1 cellular context compared by ENCODE assay signal in the genomic region with DNA sequence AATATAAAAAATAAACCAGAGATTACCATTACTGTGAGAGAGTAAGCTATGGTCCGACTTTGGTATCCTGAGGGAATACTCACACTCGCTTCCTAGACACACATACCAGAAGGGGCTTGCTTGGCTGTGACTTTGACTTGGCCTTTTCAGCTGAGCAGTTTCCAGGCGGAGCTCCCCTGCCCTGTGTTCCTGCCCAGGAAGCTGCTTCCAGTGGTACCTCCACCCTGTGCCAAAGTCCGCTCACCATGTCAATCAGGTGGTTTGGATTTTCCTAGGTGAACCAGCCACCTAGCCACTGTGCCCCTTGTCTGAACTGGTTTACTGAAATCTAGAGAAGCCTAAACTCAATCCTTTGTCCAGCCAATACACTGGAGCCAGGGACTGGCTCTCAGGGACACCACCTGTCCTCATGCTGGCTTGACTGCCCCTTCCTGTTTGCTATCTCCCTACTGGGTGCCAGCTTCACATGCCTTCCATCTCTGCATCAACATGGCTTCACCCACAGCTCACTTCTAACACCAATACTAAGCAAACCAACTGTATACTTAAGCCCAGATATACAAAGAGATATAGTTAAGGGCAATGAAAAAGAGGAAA.
TF ChIP-seq lines count a peak whose summit lies in the region.

No MANE protein-coding gene starts in this region.

TF ChIP-seq in HepG2, 621 proteins besides CTCF, POLR2A, EP300 and RAD21 (continued from another document):
- TF ChIP-seq, protein P1, sequence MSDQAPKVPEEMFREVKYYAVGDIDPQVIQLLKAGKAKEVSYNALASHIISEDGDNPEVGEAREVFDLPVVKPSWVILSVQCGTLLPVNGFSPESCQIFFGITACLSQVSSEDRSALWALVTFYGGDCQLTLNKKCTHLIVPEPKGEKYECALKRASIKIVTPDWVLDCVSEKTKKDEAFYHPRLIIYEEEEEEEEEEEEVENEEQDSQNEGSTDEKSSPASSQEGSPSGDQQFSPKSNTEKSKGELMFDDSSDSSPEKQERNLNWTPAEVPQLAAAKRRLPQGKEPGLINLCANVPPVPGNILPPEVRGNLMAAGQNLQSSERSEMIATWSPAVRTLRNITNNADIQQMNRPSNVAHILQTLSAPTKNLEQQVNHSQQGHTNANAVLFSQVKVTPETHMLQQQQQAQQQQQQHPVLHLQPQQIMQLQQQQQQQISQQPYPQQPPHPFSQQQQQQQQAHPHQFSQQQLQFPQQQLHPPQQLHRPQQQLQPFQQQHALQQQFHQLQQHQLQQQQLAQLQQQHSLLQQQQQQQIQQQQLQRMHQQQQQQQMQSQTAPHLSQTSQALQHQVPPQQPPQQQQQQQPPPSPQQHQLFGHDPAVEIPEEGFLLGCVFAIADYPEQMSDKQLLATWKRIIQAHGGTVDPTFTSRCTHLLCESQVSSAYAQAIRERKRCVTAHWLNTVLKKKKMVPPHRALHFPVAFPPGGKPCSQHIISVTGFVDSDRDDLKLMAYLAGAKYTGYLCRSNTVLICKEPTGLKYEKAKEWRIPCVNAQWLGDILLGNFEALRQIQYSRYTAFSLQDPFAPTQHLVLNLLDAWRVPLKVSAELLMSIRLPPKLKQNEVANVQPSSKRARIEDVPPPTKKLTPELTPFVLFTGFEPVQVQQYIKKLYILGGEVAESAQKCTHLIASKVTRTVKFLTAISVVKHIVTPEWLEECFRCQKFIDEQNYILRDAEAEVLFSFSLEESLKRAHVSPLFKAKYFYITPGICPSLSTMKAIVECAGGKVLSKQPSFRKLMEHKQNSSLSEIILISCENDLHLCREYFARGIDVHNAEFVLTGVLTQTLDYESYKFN (CRISPR knock-in tag; conservative IDR thresholded peaks at IDR 0.05): 0 out of 2 replicates have a peak, but pooled peaks have one; percentile 18
